In genomic region chr7:94431620-94432295, GRCh38 we compare ENCODE assay signal across 28 cellular contexts. TPM values are rescaled to one million over a fixed set of nuclear protein-coding genes. Genes with fewer than 3 reads are reported as not detected.
DNase-seq lines count a peak whose midpoint lies in the region; ATAC-seq and TF ChIP-seq lines count a peak whose summit lies in the region.
"Had no signal": no experiment of that assay in that cellular context is flagged by ENCODE, and none has a peak within 500 bp of the region (broad histone marks: within the 10 kb centered on the region; RNA-seq: fewer than 3 reads in every experiment).

No MANE protein-coding gene starts in this region.

- no peaks in the 10 kb centered on the region for H3K79me2 ChIP-seq in ACC112 (ENCODE audit: control insufficient read depth, insufficient read depth, low read length, unreplicated experiment)

- no peaks in the 10 kb centered on the region for H3K4me1 ChIP-seq in ACC112 (ENCODE audit: control insufficient read depth, insufficient read depth, low read length, unreplicated experiment)
- H3K4me1 ChIP-seq: HAP-1, left lung, testis had no signal

- H3K27me3 Mint-ChIP-seq in chondrocyte (ENCODE audit: low read depth), result no peaks in the 10 kb centered on the region
- H3K27me3 Mint-ChIP-seq in activated T-helper 1 cell treated with anti-CD3 and anti-CD28 coated beads, Interleukin-12 subunit alpha, Interleukin-12 subunit beta, Interleukin-2, Interleukin-4 antibody, amounts not matched to agents 30 ng/mL and 10 ng/mL and 1 ng/mL, durations not matched to agents 14 hours and 24 hours and 36 hours (ENCODE audit: insufficient read depth), result peaks cover 19% of the 10 kb centered on the region

- H3K36me3 ChIP-seq in ACC112 (ENCODE audit: insufficient read depth, low read length), result peaks cover 39% of the 10 kb centered on the region
- H3K36me3 ChIP-seq: HAP-1, left lung had no signal

- H3K9me3 Mint-ChIP-seq in chondrocyte (ENCODE audit: low read depth), result no peaks in the 10 kb centered on the region
- H3K9me3 Mint-ChIP-seq in activated T-helper 1 cell treated with anti-CD3 and anti-CD28 coated beads, Interleukin-12 subunit alpha, Interleukin-12 subunit beta, Interleukin-2, Interleukin-4 antibody, amounts not matched to agents 30 ng/mL and 10 ng/mL and 1 ng/mL, durations not matched to agents 14 hours and 24 hours and 36 hours, result no peaks in the 10 kb centered on the region
- H3K9me3 Mint-ChIP-seq: CD8-positive, alpha-beta T cell had no signal

- H3K4me3 Mint-ChIP-seq in chondrocyte (ENCODE audit: unreplicated experiment), result no peak overlapping the region
- no peak overlapping the region for H3K4me3 Mint-ChIP-seq in activated T-helper 1 cell treated with anti-CD3 and anti-CD28 coated beads, Interleukin-12 subunit alpha, Interleukin-12 subunit beta, Interleukin-2, Interleukin-4 antibody, amounts not matched to agents 30 ng/mL and 10 ng/mL and 1 ng/mL, durations not matched to agents 14 hours and 24 hours and 36 hours
- H3K4me3 Mint-ChIP-seq: CD8-positive, alpha-beta T cell had no signal

- H3K36me3 Mint-ChIP-seq in chondrocyte (ENCODE audit: low read depth), result peaks cover 36% of the 10 kb centered on the region
- H3K36me3 Mint-ChIP-seq in activated T-helper 1 cell treated with anti-CD3 and anti-CD28 coated beads, Interleukin-12 subunit alpha, Interleukin-12 subunit beta, Interleukin-2, Interleukin-4 antibody, amounts not matched to agents 30 ng/mL and 10 ng/mL and 1 ng/mL, durations not matched to agents 14 hours and 24 hours and 36 hours (ENCODE audit: low read depth), result no peaks in the 10 kb centered on the region
- H3K36me3 Mint-ChIP-seq: CD8-positive, alpha-beta T cell had no signal

- intact Hi-C loops in activated T-helper 1 cell treated with anti-CD3 and anti-CD28 coated beads, Interleukin-12 subunit alpha, Interleukin-12 subunit beta, Interleukin-2, Interleukin-4 antibody, amounts not matched to agents 30 ng/mL and 10 ng/mL and 1 ng/mL, durations not matched to agents 14 hours and 24 hours and 36 hours (cut with micrococcal nuclease), result no loop called here

- H3K27ac Mint-ChIP-seq in chondrocyte (ENCODE audit: unreplicated experiment), result peak overlapping the region; percentile 49
- H3K27ac Mint-ChIP-seq in activated T-helper 1 cell treated with anti-CD3 and anti-CD28 coated beads, Interleukin-12 subunit alpha, Interleukin-12 subunit beta, Interleukin-2, Interleukin-4 antibody, amounts not matched to agents 30 ng/mL and 10 ng/mL and 1 ng/mL, durations not matched to agents 14 hours and 24 hours and 36 hours, result no peak overlapping the region
- H3K27ac Mint-ChIP-seq: CD8-positive, alpha-beta T cell had no signal

- H2AFZ ChIP-seq in ACC112 (ENCODE audit: low read length, unreplicated experiment), result no peak overlapping the region

- no peak overlapping the region for H3K4me3 ChIP-seq in ACC112 (ENCODE audit: low read depth, low read length)
- no peak overlapping the region for H3K4me3 ChIP-seq in foreskin fibroblast (ENCODE audit: low read depth in 1 of 2, low read length in 2 of 2)
- H3K4me3 ChIP-seq: gastroesophageal sphincter, HAP-1, left lung, testis had no signal

- TF ChIP-seq CTCF in chondrocyte (IDR thresholded peaks at IDR 0.05), result no peak
- no peak for TF ChIP-seq CTCF in foreskin fibroblast (IDR thresholded peaks at IDR 0.05; ENCODE audit: low read depth, low read length)

- H3K27ac ChIP-seq in ACC112 (ENCODE audit: low read depth, low read length), result peak overlapping the region; percentile 28; the same call in 1 of the 2 replicates
- H3K27ac ChIP-seq: 22Rv1, gastroesophageal sphincter, left lung, testis had no signal

- ATAC-seq in GM19351 (IDR thresholded peaks at IDR 0.05; ENCODE audit: unreplicated experiment), result no peak
- ATAC-seq: CD8-positive, alpha-beta T cell; gastroesophageal sphincter; left lung; stimulated activated naive CD8-positive, alpha-beta T cell treated with anti-CD3 and anti-CD28 coated beads, Interleukin-15, Interleukin-2, amounts not matched to agents 100 U/mL and 50 U/mL, for 24 hours had no signal

- H3K4me1 Mint-ChIP-seq in chondrocyte (ENCODE audit: low read depth), result peaks cover 43% of the 10 kb centered on the region
- H3K4me1 Mint-ChIP-seq in activated T-helper 1 cell treated with anti-CD3 and anti-CD28 coated beads, Interleukin-12 subunit alpha, Interleukin-12 subunit beta, Interleukin-2, Interleukin-4 antibody, amounts not matched to agents 30 ng/mL and 10 ng/mL and 1 ng/mL, durations not matched to agents 14 hours and 24 hours and 36 hours (ENCODE audit: low read depth), result no peaks in the 10 kb centered on the region

- in situ Hi-C loops in G401 (cut with HindIII; ENCODE audit: low sequenced_read_pairs), result no loop called here

- H3K27me3 ChIP-seq in ACC112 (ENCODE audit: insufficient read depth, low read length), result no peaks in the 10 kb centered on the region
- H3K27me3 ChIP-seq: gastroesophageal sphincter, left lung, testis had no signal

- DNase-seq in M059J (ENCODE audit: low read depth) (peak; percentile 29), chondrocyte (ENCODE audit: low spot score) (no peak), foreskin fibroblast (peak; percentile 56 to 71), G401 (ENCODE audit: low spot score) (no peak), ureter (ENCODE audit: low spot score) (no peak)
- DNase-seq in activated T-helper 1 cell treated with anti-CD3 and anti-CD28 coated beads, Interleukin-12 subunit alpha, Interleukin-12 subunit beta, Interleukin-2, Interleukin-4 antibody, amounts not matched to agents 30 ng/mL and 10 ng/mL and 1 ng/mL, durations not matched to agents 14 hours and 24 hours and 36 hours (ENCODE audit: low spot score), result no peak
- DNase-seq: activated CD4-positive, alpha-beta T cell treated with anti-CD3 and anti-CD28 coated beads, Interleukin-2, amount 50 U/mL, for 4 hours; activated CD4-positive, CD25-positive, alpha-beta regulatory T cell; activated naive CD4-positive, alpha-beta T cell treated with anti-CD3 and anti-CD28 coated beads, Interleukin-2, amount 50 U/mL, for 16 hours; AML-193; aorta; CD8-positive, alpha-beta T cell; DMS 273 treated with DMSO at 0.1 percent for 48 hours; left lung; NCI-H1048; NCI-H1694; NCI-H2171 treated with DMSO at 0.1 percent for 48 hours; NCI-H526; NK-92 treated with Interleukin-12 subunit alpha and Interleukin-12 subunit beta, amount 100 ng/mL, for 24 hours; SHP77; stimulated activated naive CD8-positive, alpha-beta T cell treated with anti-CD3 and anti-CD28 coated beads, Interleukin-15, Interleukin-2, amounts not matched to agents 100 U/mL and 50 U/mL, for 24 hours; T-helper 9 cell; testis had no signal

RNA-seq across cellular contexts. Expression of gene COL1A2, which starts 37.1 kb away (rescaled TPM):
- total RNA-seq in M059J (2014; rRNA removed; shearing (Covaris generic)), result 587 and 961 TPM in 2 replicates
- total RNA-seq in chondrocyte, result 11,901 to 12,433 TPM (median 12,302 TPM) in 3 replicates
- 9.3 and 10.2 TPM in 2 replicates for total RNA-seq in activated T-helper 1 cell treated with anti-CD3 and anti-CD28 coated beads, Interleukin-12 subunit alpha, Interleukin-12 subunit beta, Interleukin-2, Interleukin-4 antibody, amounts not matched to agents 30 ng/mL and 10 ng/mL and 1 ng/mL, durations not matched to agents 14 hours and 24 hours and 36 hours
- total RNA-seq in G401 (2014; rRNA removed; shearing (Covaris generic)), result 14.3 and 15.6 TPM in 2 replicates
- total RNA-seq in ureter, result 231 TPM
- total RNA-seq: CD8-positive, alpha-beta T cell had no signal

Comparison
In these comparisons a context has a peak if more than half of its experiments do, and no peak if none do; other contexts are left out.
1. DNase-seq: peak in M059J (single experiment) and foreskin fibroblast (2 of 2); none in chondrocyte (single experiment), activated T-helper 1 cell treated with anti-CD3 and anti-CD28 coated beads, Interleukin-12 subunit alpha, Interleukin-12 subunit beta, Interleukin-2, Interleukin-4 antibody, amounts not matched to agents 30 ng/mL and 10 ng/mL and 1 ng/mL, durations not matched to agents 14 hours and 24 hours and 36 hours (single experiment), G401 (single experiment) and ureter (single experiment).
2. RNA of gene COL1A2, which starts 37.1 kb away (total RNA-seq): 11,901 to 12,433 TPM in chondrocyte, 587 to 961 TPM in M059J and 231 TPM in ureter (single experiment); 14.3 to 15.6 TPM in G401 and 9.3 to 10.2 TPM in activated T-helper 1 cell treated with anti-CD3 and anti-CD28 coated beads, Interleukin-12 subunit alpha, Interleukin-12 subunit beta, Interleukin-2, Interleukin-4 antibody, amounts not matched to agents 30 ng/mL and 10 ng/mL and 1 ng/mL, durations not matched to agents 14 hours and 24 hours and 36 hours; every median in the first group is over 10 times any median in the second.